Comparison of ENCODE assay signal across 8 cellular contexts in genomic region chr3:185253645-185254410, GRCh38. TPM values are rescaled to one million over a fixed set of nuclear protein-coding genes. Genes with fewer than 3 reads are reported as not detected.
A peak's percentile ranks its signal among the peaks of the same experiment; 100 is the strongest.
DNase-seq lines count a peak whose midpoint lies in the region; ATAC-seq and TF ChIP-seq lines count a peak whose summit lies in the region.

EHHADH (minus strand) TSS chr3:185254049; CDS start chr3:185254022, 27 bp downstream.

- no peak for TF ChIP-seq CTCF in RWPE2 (IDR thresholded peaks at IDR 0.05; ENCODE audit: poor library complexity, severe bottlenecking)
- TF ChIP-seq CTCF in ovary (IDR thresholded peaks at IDR 0.05) = no peak
- TF ChIP-seq CTCF in testis (IDR thresholded peaks at IDR 0.05) = no peak

- no peak for TF ChIP-seq EP300 in ovary (IDR thresholded peaks at IDR 0.05)

- no peaks in the 10 kb centered on the region for H3K9me3 ChIP-seq in RWPE2 (ENCODE audit: severe bottlenecking)
- peaks cover 0 to 4% of the 10 kb centered on the region in 2 donors for H3K9me3 ChIP-seq in ovary
- H3K9me3 ChIP-seq in testis = no peaks in the 10 kb centered on the region

- TF ChIP-seq POLR2A in ovary (IDR thresholded peaks at IDR 0.05) (no peak), testis (IDR thresholded peaks at IDR 0.05) (no peak)

- H3K4me3 ChIP-seq in ACC112 (ENCODE audit: low read depth, low read length) (peak within 1 kb of the TSS; percentile 94), RWPE2 (ENCODE audit: severe bottlenecking) (peak within 1 kb of the TSS; percentile 48), ovary (peak within 1 kb of the TSS; percentile 51), testis (peak within 1 kb of the TSS; percentile 53 to 69)

- WGBS in ovary, 3 donors = 2 to 7% (median 3%) methylated on average over 53 of the region's 53 CpGs
- 3 to 4% methylated on average over 51 to 53 of the region's 53 CpGs for WGBS in testis, 2 donors

- H3K27ac ChIP-seq in ACC112 (ENCODE audit: low read depth, low read length) (no peak within 1 kb of the TSS), RWPE2 (ENCODE audit: poor library complexity, severe bottlenecking) (no peak within 1 kb of the TSS), ovary (no peak within 1 kb of the TSS), testis (peak within 1 kb of the TSS; percentile 2 to 42)

- no peaks in the 10 kb centered on the region for H3K27me3 ChIP-seq in ACC112 (ENCODE audit: insufficient read depth, low read length)
- no peaks in the 10 kb centered on the region for H3K27me3 ChIP-seq in RWPE2 (ENCODE audit: insufficient read depth, poor library complexity, severe bottlenecking)
- no peaks in the 10 kb centered on the region for H3K27me3 ChIP-seq in ovary
- no peaks in the 10 kb centered on the region for H3K27me3 ChIP-seq in testis

- H2AFZ ChIP-seq in ACC112 (ENCODE audit: low read length, unreplicated experiment) = peak within 1 kb of the TSS; percentile 93

- DNase-seq in HT-29 (ENCODE audit: low spot score) (peak; percentile 49), RWPE2 (ENCODE audit: low spot score) (peak; percentile 78), globus pallidus (ENCODE audit: low spot score) (peak; percentile 37), ovary (peak; percentile 42 to 74 (median 58)), testis (peak; percentile 81)
- peak; percentile 51 for DNase-seq in activated naive CD4-positive, alpha-beta T cell treated with Interleukin-2 at 50 U/mL for 16 hours

- ATAC-seq in GM19025 (IDR thresholded peaks at IDR 0.05; ENCODE audit: low read depth, unreplicated experiment) (peak; percentile 93), RWPE2 (ENCODE audit: low read depth) (peak; percentile 99)

- no peaks in the 10 kb centered on the region for H3K79me2 ChIP-seq in ACC112 (ENCODE audit: control insufficient read depth, insufficient read depth, low read length, unreplicated experiment)

- intact Hi-C loops in ovary (cut with DNase I) (no loop called here), testis (cut with DNase I; ENCODE audit: low total_unique reads) (no loop called here)

- H3K36me3 ChIP-seq in ACC112 (ENCODE audit: insufficient read depth, low read length) = no peaks in the 10 kb centered on the region
- no peaks in the 10 kb centered on the region for H3K36me3 ChIP-seq in RWPE2 (ENCODE audit: low read depth)
- H3K36me3 ChIP-seq in ovary = no peaks in the 10 kb centered on the region
- no peaks in the 10 kb centered on the region for H3K36me3 ChIP-seq in testis (ENCODE audit: low read depth, missing control alignments)

- H3K4me1 ChIP-seq in ACC112 (ENCODE audit: control insufficient read depth, insufficient read depth, low read length, unreplicated experiment) (peaks cover 4% of the 10 kb centered on the region), RWPE2 (ENCODE audit: insufficient read depth, poor library complexity, severe bottlenecking) (no peaks in the 10 kb centered on the region), ovary (ENCODE audit: insufficient read depth) (no peaks in the 10 kb centered on the region), testis (no peaks in the 10 kb centered on the region)

RNA-seq across cellular contexts. Expression of gene EHHADH, which starts in this region (rescaled TPM):
- 2.3 and 3.7 TPM in 2 replicates for total RNA-seq in HT-29 (2014; rRNA removed; shearing (Covaris generic))
- total RNA-seq in ovary (1 to 10 TPM; 1.4 to 6.9 (median 2.9) TPM), testis (1 to 10 TPM; 5.2 to 7.5 TPM)
- polyA plus RNA-seq in ovary (1 to 10 TPM; 2.1 to 6.6 TPM), testis (ENCODE audit: insufficient read depth, low read depth, low replicate concordance) (6.1 TPM)

Comparison
In these comparisons a context has a peak if more than half of its experiments do, and no peak if none do; other contexts are left out.
1. H3K27ac ChIP-seq: peak in testis (2 of 2); none in ACC112 (single experiment), RWPE2 (single experiment) and ovary (0 of 2).
2. Peak in every context shown above with its lines, with median percentiles within 50 percentile points of each other: H3K4me3 ChIP-seq and DNase-seq.